2 cellular contexts compared by ENCODE assay signal in genomic region chr1:155226910-155227260, GRCh38.
TF ChIP-seq lines count a peak whose summit lies in the region.

No MANE protein-coding gene starts in this region.

TF ChIP-seq in IMR-90, 13 proteins besides CTCF, POLR2A, EP300 and RAD21:
- TF ChIP-seq USF2 (IDR thresholded peaks at IDR 0.05; ENCODE audit: low read depth, low read length) (peak; percentile 24; the same call in 1 of the 2 replicates), CHD1 (IDR thresholded peaks at IDR 0.05; ENCODE audit: low read depth, low read length) (0 out of 2 replicates have a peak, but pooled peaks have one; percentile 49), CEBPB (IDR thresholded peaks at IDR 0.05; ENCODE audit: low read depth, low read length) (no peak)

TF ChIP-seq in SK-N-SH treated with all-trans-retinoic acid at 6 μM for 48 hours, 23 proteins besides CTCF, POLR2A, EP300 and RAD21 (continued from another document):
- TF ChIP-seq POU6F1 (CRISPR knock-in tag; IDR thresholded peaks at IDR 0.05; ENCODE audit: borderline replicate concordance, low read depth) (no peak), OSR1 (CRISPR knock-in tag; IDR thresholded peaks at IDR 0.05) (no peak), CREB5 (CRISPR knock-in tag; IDR thresholded peaks at IDR 0.05; ENCODE audit: low read depth) (no peak), PPARA (CRISPR knock-in tag; IDR thresholded peaks at IDR 0.05; ENCODE audit: borderline replicate concordance) (no peak), CSDC2 (CRISPR knock-in tag; IDR thresholded peaks at IDR 0.05) (no peak), ZC3H10 (CRISPR knock-in tag; IDR thresholded peaks at IDR 0.05) (no peak), ZNF565 (CRISPR knock-in tag; conservative IDR thresholded peaks at IDR 0.05; ENCODE audit: low read depth) (no peak), BACH2 (CRISPR knock-in tag; IDR thresholded peaks at IDR 0.05; ENCODE audit: borderline replicate concordance) (no peak)
